Comparison of ENCODE assay signal across 11 cellular contexts in genomic region chr2:43041661-43042360, GRCh38.
DNase-seq lines count a peak whose midpoint lies in the region; ATAC-seq and TF ChIP-seq lines count a peak whose summit lies in the region.
"Had no signal": no experiment of that assay in that cellular context is flagged by ENCODE, and none has a peak within 500 bp of the region (broad histone marks: within the 10 kb centered on the region; RNA-seq: fewer than 3 reads in every experiment).

No MANE protein-coding gene starts in this region.

- TF ChIP-seq CTCF in Caco-2 (IDR thresholded peaks at IDR 0.05; ENCODE audit: insufficient read depth in 1 of 2, low read depth in 1 of 2, low read length in 1 of 2, severe bottlenecking in 1 of 2, unreplicated experiment in 1 of 2), result no peak

- peak overlapping the region; percentile 99 for H3K27ac Mint-ChIP-seq in Caco-2 (ENCODE audit: unreplicated experiment)

- no TSS peak for BruUV-seq in Caco-2 (replicated peaks; lab: Mats Ljungman, UMichigan)

- ATAC-seq in GM21723 (IDR thresholded peaks at IDR 0.05; ENCODE audit: unreplicated experiment) (no peak), GM18870 (IDR thresholded peaks at IDR 0.05; ENCODE audit: unreplicated experiment) (no peak)

- H2AFZ ChIP-seq in neuron (ENCODE audit: low read depth, low read length), result peak overlapping the region; percentile 18

- H3K4me3 ChIP-seq in Caco-2 (ENCODE audit: low read depth, low read length) (no peak overlapping the region), neuron (ENCODE audit: low read length) (no peak overlapping the region)
- H3K4me3 ChIP-seq: right lobe of liver had no signal

- H3K27me3 ChIP-seq in Caco-2 (replicated peaks; ENCODE audit: control insufficient read depth, insufficient read depth, low read length) (no peaks in the 10 kb centered on the region), neuron (ENCODE audit: insufficient read depth, low read length) (no peaks in the 10 kb centered on the region)
- H3K27me3 ChIP-seq: right lobe of liver had no signal

- intact Hi-C loops in Caco-2 (cut with micrococcal nuclease; ENCODE audit: unreplicated experiment), result loop anchor here (2.0 to 5.0 kb wide), 4 partner anchors 17 to 177 kb away; no protein-coding TSS in a partner anchor

- H3K27me3 Mint-ChIP-seq in Caco-2 (ENCODE audit: insufficient read depth, unreplicated experiment), result no peaks in the 10 kb centered on the region

- CTCF ChIA-PET in Caco-2 (lab: Charles Lee), result interaction anchor here (0.6 to 1.2 kb wide), 4 partner anchors 62 to 584 kb away, joined by 3 to 5 read pairs (median 4); no protein-coding TSS in a partner anchor

- H3K36me3 ChIP-seq in Caco-2 (ENCODE audit: control insufficient read depth, insufficient read depth, low read length) (no peaks in the 10 kb centered on the region), neuron (ENCODE audit: insufficient read depth, low read length) (no peaks in the 10 kb centered on the region)
- H3K36me3 ChIP-seq: right lobe of liver had no signal

- H3K36me3 Mint-ChIP-seq in Caco-2 (ENCODE audit: insufficient read depth, unreplicated experiment), result peaks cover 13% of the 10 kb centered on the region

- POLR2A ChIA-PET in Caco-2 (lab: Charles Lee), result interaction anchor here (2.0 kb wide), 1 partner anchor 62 kb away, joined by 6 read pairs; no protein-coding TSS in a partner anchor

- DNase-seq in Caco-2 (peak; percentile 79 to 93), NCI-H2227 treated with DMSO at 0.1 percent for 48 hours (lab: John Stamatoyannopoulos, UW) (peak; percentile 79), dermis blood vessel endothelial cell (peak; percentile 93), NCI-H187 treated with DMSO at 0.1 percent for 48 hours (lab: John Stamatoyannopoulos, UW) (no peak), NCI-H774 (lab: John Stamatoyannopoulos, UW) (no peak)
- DNase-seq: activated naive CD4-positive, alpha-beta T cell; NCI-H1436 had no signal

- H3K9me3 ChIP-seq in Caco-2 (no peaks in the 10 kb centered on the region), neuron (ENCODE audit: low read length) (no peaks in the 10 kb centered on the region)
- H3K9me3 ChIP-seq: right lobe of liver had no signal

- peaks cover 48% of the 10 kb centered on the region for H3K4me1 Mint-ChIP-seq in Caco-2 (ENCODE audit: low read depth, unreplicated experiment)

- no peaks in the 10 kb centered on the region for H3K9me3 Mint-ChIP-seq in Caco-2 (ENCODE audit: unreplicated experiment)

- H3K4me1 ChIP-seq in Caco-2 (peaks cover 89% of the 10 kb centered on the region), neuron (ENCODE audit: insufficient read depth, low read length) (peaks cover 29% of the 10 kb centered on the region)

- H3K4me3 Mint-ChIP-seq in Caco-2 (ENCODE audit: unreplicated experiment), result peak overlapping the region; percentile 35

Comparison
In these comparisons a context has a peak if more than half of its experiments do, and no peak if none do; other contexts are left out.
1. DNase-seq: peak in Caco-2 (2 of 2), NCI-H2227 treated with DMSO at 0.1 percent for 48 hours (single experiment) and dermis blood vessel endothelial cell (single experiment); none in NCI-H187 treated with DMSO at 0.1 percent for 48 hours (single experiment) and NCI-H774 (single experiment).